Comparison of ENCODE assay signal across 1 cellular context in the genomic region with DNA sequence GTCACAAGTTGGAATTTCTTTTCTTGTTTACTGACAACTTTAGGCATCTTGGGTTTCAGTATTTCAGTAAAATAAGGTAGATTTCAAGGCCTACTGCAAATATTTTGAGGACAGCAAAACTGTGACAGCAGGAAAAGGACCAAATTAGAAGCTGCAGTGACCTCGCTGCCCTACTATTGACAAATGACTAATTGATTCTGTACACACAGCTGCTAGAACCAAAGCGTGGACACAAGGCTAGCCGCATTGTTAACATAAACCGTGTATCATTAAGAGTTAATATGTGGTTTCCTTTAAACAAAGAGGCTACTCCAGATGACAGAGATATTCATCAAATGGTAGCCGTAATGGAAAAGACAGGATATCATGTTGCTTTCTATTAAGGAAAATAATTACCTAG.
A peak's percentile ranks its signal among the peaks of the same experiment; 100 is the strongest.
TF ChIP-seq lines count a peak whose summit lies in the region.

No MANE protein-coding gene starts in this region.

TF ChIP-seq in HepG2, 621 proteins besides CTCF, POLR2A, EP300 and RAD21 (continued from another document):
- TF ChIP-seq, protein P1, sequence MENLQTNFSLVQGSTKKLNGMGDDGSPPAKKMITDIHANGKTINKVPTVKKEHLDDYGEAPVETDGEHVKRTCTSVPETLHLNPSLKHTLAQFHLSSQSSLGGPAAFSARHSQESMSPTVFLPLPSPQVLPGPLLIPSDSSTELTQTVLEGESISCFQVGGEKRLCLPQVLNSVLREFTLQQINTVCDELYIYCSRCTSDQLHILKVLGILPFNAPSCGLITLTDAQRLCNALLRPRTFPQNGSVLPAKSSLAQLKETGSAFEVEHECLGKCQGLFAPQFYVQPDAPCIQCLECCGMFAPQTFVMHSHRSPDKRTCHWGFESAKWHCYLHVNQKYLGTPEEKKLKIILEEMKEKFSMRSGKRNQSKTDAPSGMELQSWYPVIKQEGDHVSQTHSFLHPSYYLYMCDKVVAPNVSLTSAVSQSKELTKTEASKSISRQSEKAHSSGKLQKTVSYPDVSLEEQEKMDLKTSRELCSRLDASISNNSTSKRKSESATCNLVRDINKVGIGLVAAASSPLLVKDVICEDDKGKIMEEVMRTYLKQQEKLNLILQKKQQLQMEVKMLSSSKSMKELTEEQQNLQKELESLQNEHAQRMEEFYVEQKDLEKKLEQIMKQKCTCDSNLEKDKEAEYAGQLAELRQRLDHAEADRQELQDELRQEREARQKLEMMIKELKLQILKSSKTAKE (CRISPR knock-in tag; IDR thresholded peaks at IDR 0.05; ENCODE audit: borderline replicate concordance) = peak; percentile 39; the same call in 1 of the 2 replicates
- TF ChIP-seq YY1 (IDR thresholded peaks at IDR 0.05; ENCODE audit: insufficient read depth, insufficient replicate concordance, low read depth, low read length) (no peak), ZNF790 (CRISPR knock-in tag; IDR thresholded peaks at IDR 0.05; ENCODE audit: borderline replicate concordance) (no peak), NFKBIZ (CRISPR knock-in tag; IDR thresholded peaks at IDR 0.05) (no peak), SIX1 (CRISPR knock-in tag; IDR thresholded peaks at IDR 0.05; ENCODE audit: borderline replicate concordance) (no peak; the same call in 1 of the 2 replicates), KLF12 (CRISPR knock-in tag; IDR thresholded peaks at IDR 0.05; ENCODE audit: borderline replicate concordance) (no peak), SNAI1 (CRISPR knock-in tag; IDR thresholded peaks at IDR 0.05; ENCODE audit: borderline replicate concordance) (no peak), POLR2G (IDR thresholded peaks at IDR 0.05; ENCODE audit: low read depth, low read length) (no peak), KDM5B (CRISPR knock-in tag; IDR thresholded peaks at IDR 0.05; ENCODE audit: borderline replicate concordance) (no peak), ZNF773 (CRISPR knock-in tag; IDR thresholded peaks at IDR 0.05; ENCODE audit: borderline replicate concordance) (no peak), WIZ (CRISPR knock-in tag; IDR thresholded peaks at IDR 0.05) (no peak), NR2F2 (IDR thresholded peaks at IDR 0.05; ENCODE audit: borderline replicate concordance, low read depth) (peak; percentile 74), ATRX (CRISPR knock-in tag; IDR thresholded peaks at IDR 0.05; ENCODE audit: borderline replicate concordance) (no peak), ZXDC (CRISPR knock-in tag; IDR thresholded peaks at IDR 0.05) (no peak), CBX1 (IDR thresholded peaks at IDR 0.05; ENCODE audit: low read depth) (no peak), ZNF784 (CRISPR knock-in tag; IDR thresholded peaks at IDR 0.05; ENCODE audit: borderline replicate concordance) (no peak), SIX4 (CRISPR knock-in tag; IDR thresholded peaks at IDR 0.05) (no peak), AFF4 (CRISPR knock-in tag; IDR thresholded peaks at IDR 0.05) (no peak), ZFP37 (CRISPR knock-in tag; IDR thresholded peaks at IDR 0.05; ENCODE audit: borderline replicate concordance) (no peak), NCOA1 (CRISPR knock-in tag; IDR thresholded peaks at IDR 0.05) (no peak), SIN3A (IDR thresholded peaks at IDR 0.05; ENCODE audit: borderline replicate concordance, low read depth, low read length) (no peak), TEAD2 (CRISPR knock-in tag; IDR thresholded peaks at IDR 0.05) (no peak)
- TF ChIP-seq, protein P2, sequence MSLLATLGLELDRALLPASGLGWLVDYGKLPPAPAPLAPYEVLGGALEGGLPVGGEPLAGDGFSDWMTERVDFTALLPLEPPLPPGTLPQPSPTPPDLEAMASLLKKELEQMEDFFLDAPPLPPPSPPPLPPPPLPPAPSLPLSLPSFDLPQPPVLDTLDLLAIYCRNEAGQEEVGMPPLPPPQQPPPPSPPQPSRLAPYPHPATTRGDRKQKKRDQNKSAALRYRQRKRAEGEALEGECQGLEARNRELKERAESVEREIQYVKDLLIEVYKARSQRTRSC (CRISPR knock-in tag; IDR thresholded peaks at IDR 0.05; ENCODE audit: low read depth) = no peak
- TF ChIP-seq, protein P3, sequence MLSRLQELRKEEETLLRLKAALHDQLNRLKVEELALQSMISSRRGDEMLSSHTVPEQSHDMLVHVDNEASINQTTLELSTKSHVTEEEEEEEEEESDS (CRISPR knock-in tag; IDR thresholded peaks at IDR 0.05; ENCODE audit: borderline replicate concordance) = no peak
- TF ChIP-seq, protein P4, sequence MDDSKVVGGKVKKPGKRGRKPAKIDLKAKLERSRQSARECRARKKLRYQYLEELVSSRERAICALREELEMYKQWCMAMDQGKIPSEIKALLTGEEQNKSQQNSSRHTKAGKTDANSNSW (CRISPR knock-in tag; IDR thresholded peaks at IDR 0.05; ENCODE audit: borderline replicate concordance) = no peak
